11 cellular contexts compared by ENCODE assay signal in genomic region chr3:191296041-191296541, GRCh38. TPM values are rescaled to one million over a fixed set of nuclear protein-coding genes. Genes with fewer than 3 reads are reported as not detected.
A peak's percentile ranks its signal among the peaks of the same experiment; 100 is the strongest.
DNase-seq lines count a peak whose midpoint lies in the region; ATAC-seq, FAIRE-seq and TF ChIP-seq lines count a peak whose summit lies in the region.
"Had no signal": no experiment of that assay in that cellular context is flagged by ENCODE, and none has a peak within 500 bp of the region (broad histone marks: within the 10 kb centered on the region; RNA-seq: fewer than 3 reads in every experiment).

No MANE protein-coding gene starts in this region.

- POLR2A ChIA-PET in SK-N-SH (lab: Yijun Ruan, JAX): no interaction called here

- CTCF ChIA-PET in SK-N-SH (lab: Yijun Ruan, JAX): no interaction called here

- TF ChIP-seq RAD21 in SK-N-SH (IDR thresholded peaks at IDR 0.05; ENCODE audit: low read length): no peak

- H3K9ac ChIP-seq in SK-N-SH: no peak overlapping the region

- H3K9me2 ChIP-seq in SK-N-SH: 0 out of 2 replicates have a peak, but pooled peaks cover 3% of the 10 kb centered on the region

- H3K36me3 ChIP-seq in SK-N-SH (replicated peaks in 1 of 2; ENCODE audit: control insufficient read depth in 1 of 2, insufficient read depth in 2 of 2, low read length in 1 of 2) (no peaks in the 10 kb centered on the region), WERI-Rb-1 (no peaks in the 10 kb centered on the region)
- H3K36me3 ChIP-seq: left lung had no signal

- TF ChIP-seq CTCF in SK-N-SH (IDR thresholded peaks at IDR 0.05): no peak
- TF ChIP-seq CTCF in WERI-Rb-1 (IDR thresholded peaks at IDR 0.05; ENCODE audit: low read depth, low read length): no peak

- DNase-seq in GM12892 (ENCODE audit: insufficient read length) (no peak), SIG-M5 (lab: John Stamatoyannopoulos, UW) (peak; percentile 22), NCI-H345 treated with DMSO at 0.1 percent for 48 hours (lab: John Stamatoyannopoulos, UW; ENCODE audit: unreplicated experiment) (no peak), SK-N-SH (no peak), WERI-Rb-1 (no peak)
- DNase-seq in effector CD8-positive, alpha-beta T cell (lab: John Stamatoyannopoulos, UW): no peak
- DNase-seq: effector CD4-positive, alpha-beta T cell; left lung; trophoblast cell had no signal

- no peak for TF ChIP-seq POLR2A in GM12892 (IDR thresholded peaks at IDR 0.05; ENCODE audit: low read depth, low read length)

- H3K79me2 ChIP-seq in SK-N-SH (ENCODE audit: insufficient read depth): no peaks in the 10 kb centered on the region

- ATAC-seq in GM21381 (IDR thresholded peaks at IDR 0.05; ENCODE audit: unreplicated experiment) (peak; percentile 84), HG03135 (IDR thresholded peaks at IDR 0.05; ENCODE audit: unreplicated experiment) (peak; percentile 86)
- ATAC-seq: left lung had no signal

- TF ChIP-seq EP300 in SK-N-SH (IDR thresholded peaks at IDR 0.05; ENCODE audit: borderline replicate concordance in 1 of 2, low read depth in 1 of 2, low read length in 1 of 2): no peak

- H3K9me3 ChIP-seq in SK-N-SH (no peaks in the 10 kb centered on the region), WERI-Rb-1 (ENCODE audit: severe bottlenecking) (no peaks in the 10 kb centered on the region)
- H3K9me3 ChIP-seq: left lung had no signal

- H3K4me2 ChIP-seq in SK-N-SH: no peak overlapping the region

- H3K27me3 ChIP-seq in SK-N-SH (ENCODE audit: insufficient read depth) (0 out of 2 replicates have a peak, but pooled peaks cover 8% of the 10 kb centered on the region), WERI-Rb-1 (ENCODE audit: insufficient read depth, low read depth, severe bottlenecking) (no peaks in the 10 kb centered on the region)
- H3K27me3 ChIP-seq: left lung had no signal

- peaks cover under 1% of the 10 kb centered on the region for H3F3A ChIP-seq in SK-N-SH (replicated peaks; ENCODE audit: insufficient read depth)

- H3K27ac ChIP-seq in SK-N-SH (ENCODE audit: low read depth in 2 of 2, low read length in 1 of 2) (no peak overlapping the region), WERI-Rb-1 (no peak overlapping the region)
- H3K27ac ChIP-seq: left lung had no signal

- no peaks in the 10 kb centered on the region for H4K20me1 ChIP-seq in SK-N-SH (ENCODE audit: insufficient read depth)

- no peaks in the 10 kb centered on the region for H3K4me1 ChIP-seq in SK-N-SH (ENCODE audit: control insufficient read depth in 1 of 2, insufficient read depth in 2 of 2, low read depth in 1 of 2, low read length in 1 of 2)
- H3K4me1 ChIP-seq: left lung had no signal

- FAIRE-seq in GM12892 (lab: Jason Lieb, UNC): peak; percentile 89

- no peak overlapping the region for H2AFZ ChIP-seq in SK-N-SH (ENCODE audit: low read depth)

- H3K4me3 ChIP-seq in SK-N-SH (ENCODE audit: low read depth in 2 of 2, low read length in 1 of 2) (no peak overlapping the region), WERI-Rb-1 (ENCODE audit: low read depth, low read length) (no peak overlapping the region)
- H3K4me3 ChIP-seq: left lung had no signal

- 30% methylated on average over 4 of the region's 4 CpGs for WGBS in SK-N-SH (ENCODE audit: low lambda C conversion rate)

TF ChIP-seq in SK-N-SH, 30 proteins besides CTCF, POLR2A, EP300 and RAD21:
- no peak for TF ChIP-seq RXRA (IDR thresholded peaks at IDR 0.05; ENCODE audit: borderline replicate concordance, low read depth)
- TF ChIP-seq EZH2phosphoT487 (IDR thresholded peaks at IDR 0.05; ENCODE audit: borderline replicate concordance, low read depth): no peak
- TF ChIP-seq FOXM1 (IDR thresholded peaks at IDR 0.05; ENCODE audit: low read depth): no peak
- TF ChIP-seq TCF12 (IDR thresholded peaks at IDR 0.05): no peak
- TF ChIP-seq PBX3 (IDR thresholded peaks at IDR 0.05): no peak
- no peak for TF ChIP-seq NFIC (IDR thresholded peaks at IDR 0.05; ENCODE audit: borderline replicate concordance)
- TF ChIP-seq SMC3 (IDR thresholded peaks at IDR 0.05; ENCODE audit: low read depth, low read length): no peak
- no peak for TF ChIP-seq USF2 (IDR thresholded peaks at IDR 0.05; ENCODE audit: borderline replicate concordance, low read depth, low read length)
- TF ChIP-seq RCOR1 (IDR thresholded peaks at IDR 0.05; ENCODE audit: low read length): no peak
- no peak for TF ChIP-seq FOSL2 (IDR thresholded peaks at IDR 0.05; ENCODE audit: borderline replicate concordance, low read depth)
- no peak for TF ChIP-seq ELF1 (IDR thresholded peaks at IDR 0.05)
- TF ChIP-seq MXI1 (IDR thresholded peaks at IDR 0.05; ENCODE audit: low read depth, low read length): no peak
- no peak for TF ChIP-seq RFX5 (IDR thresholded peaks at IDR 0.05; ENCODE audit: low read length)
- TF ChIP-seq FOXJ3 (CRISPR knock-in tag; IDR thresholded peaks at IDR 0.05): no peak
- no peak for TF ChIP-seq GATA2 (CRISPR knock-in tag; IDR thresholded peaks at IDR 0.05)
- no peak for TF ChIP-seq ZBTB33 (IDR thresholded peaks at IDR 0.05; ENCODE audit: borderline replicate concordance, low read depth)
TF ChIP-seq in SK-N-SH: peak in this region for 0.

RNA-seq across cellular contexts. Expression of gene CCDC50, which starts 33.1 kb away (rescaled TPM):
- polyA plus RNA-seq in GM12892 (2012; ENCODE audit: missing spikeins): 42.6 TPM
- 21.9 and 23.6 TPM in 2 replicates for polyA plus RNA-seq in SK-N-SH (2012; rRNA removed)
- 28.2 and 33.5 TPM in 2 replicates for polyA plus RNA-seq in SK-N-SH (2012; cell fraction: cytosol; rRNA removed)
- 15.1 and 22.2 TPM in 2 replicates for polyA plus RNA-seq in SK-N-SH (2012; cell fraction: nucleus; rRNA removed)

RNA-seq across cellular contexts. Expression of gene UTS2B, which starts 34.2 kb away (rescaled TPM):
- not detected for polyA plus RNA-seq in GM12892 (2012; ENCODE audit: missing spikeins)
- 0.03 and 0.23 TPM in 2 replicates for polyA plus RNA-seq in SK-N-SH (2012; rRNA removed)
- 0.07 and 0.21 TPM in 2 replicates for polyA plus RNA-seq in SK-N-SH (2012; cell fraction: cytosol; rRNA removed)
- 0.21 and 0.42 TPM in 2 replicates for polyA plus RNA-seq in SK-N-SH (2012; cell fraction: nucleus; rRNA removed)
